In genomic region chr3:104291878-104292277, GRCh38 we compare ENCODE assay signal across 1 cellular context.
TF ChIP-seq lines count a peak whose summit lies in the region.

No MANE protein-coding gene starts in this region.

TF ChIP-seq in GM23338, 12 proteins besides CTCF, POLR2A, EP300 and RAD21 (continued from another document):
- TF ChIP-seq ZNF462 (CRISPR knock-in tag; IDR thresholded peaks at IDR 0.05): no peak
- TF ChIP-seq NANOG (IDR thresholded peaks at IDR 0.05; ENCODE audit: borderline replicate concordance): no peak
TF ChIP-seq in GM23338: peak in this region for 0.
